Comparison of ENCODE assay signal across 8 cellular contexts in the genomic region with DNA sequence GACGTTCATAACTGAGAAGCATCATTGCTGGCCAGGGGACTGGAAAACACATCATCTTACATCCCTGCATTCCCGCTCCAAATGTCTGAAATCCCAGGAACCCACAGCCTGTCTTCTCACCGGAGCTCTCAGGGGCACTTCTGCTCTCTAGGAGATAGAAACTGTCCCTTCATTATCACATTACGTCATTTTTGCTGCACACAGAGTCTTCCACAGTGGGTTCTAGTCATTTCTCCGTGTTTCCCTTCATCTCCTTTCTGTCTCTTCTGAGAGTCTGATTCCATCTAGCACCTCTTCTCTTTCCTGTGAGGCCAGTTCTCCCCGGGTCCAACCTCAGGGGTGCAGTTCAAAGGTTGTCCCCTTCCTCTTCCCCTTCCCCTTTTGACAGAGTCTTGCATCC. TPM values are rescaled to one million over a fixed set of nuclear protein-coding genes. Genes with fewer than 3 reads are reported as not detected.
"Had no signal": no experiment of that assay in that cellular context is flagged by ENCODE, and none has a peak within 500 bp of the region (broad histone marks: within the 10 kb centered on the region; RNA-seq: fewer than 3 reads in every experiment).

No MANE protein-coding gene starts in this region.

RNA-seq across cellular contexts. Expression of gene IGLL1, which starts 15.8 kb away (rescaled TPM):
- total RNA-seq: LHCN-M2, MCF 10A, NCI-H460, PC-3, Peyer's patch, Right ventricle myocardium superior, SJSA1 had no signal
- polyA plus RNA-seq: SK-N-SH had no signal

RNA-seq across cellular contexts. Expression of gene DRICH1, which starts 36.2 kb away (rescaled TPM):
- total RNA-seq: LHCN-M2, MCF 10A, NCI-H460, SJSA1 had no signal
